ENCODE assay signal across 8 cellular contexts in the genomic region with DNA sequence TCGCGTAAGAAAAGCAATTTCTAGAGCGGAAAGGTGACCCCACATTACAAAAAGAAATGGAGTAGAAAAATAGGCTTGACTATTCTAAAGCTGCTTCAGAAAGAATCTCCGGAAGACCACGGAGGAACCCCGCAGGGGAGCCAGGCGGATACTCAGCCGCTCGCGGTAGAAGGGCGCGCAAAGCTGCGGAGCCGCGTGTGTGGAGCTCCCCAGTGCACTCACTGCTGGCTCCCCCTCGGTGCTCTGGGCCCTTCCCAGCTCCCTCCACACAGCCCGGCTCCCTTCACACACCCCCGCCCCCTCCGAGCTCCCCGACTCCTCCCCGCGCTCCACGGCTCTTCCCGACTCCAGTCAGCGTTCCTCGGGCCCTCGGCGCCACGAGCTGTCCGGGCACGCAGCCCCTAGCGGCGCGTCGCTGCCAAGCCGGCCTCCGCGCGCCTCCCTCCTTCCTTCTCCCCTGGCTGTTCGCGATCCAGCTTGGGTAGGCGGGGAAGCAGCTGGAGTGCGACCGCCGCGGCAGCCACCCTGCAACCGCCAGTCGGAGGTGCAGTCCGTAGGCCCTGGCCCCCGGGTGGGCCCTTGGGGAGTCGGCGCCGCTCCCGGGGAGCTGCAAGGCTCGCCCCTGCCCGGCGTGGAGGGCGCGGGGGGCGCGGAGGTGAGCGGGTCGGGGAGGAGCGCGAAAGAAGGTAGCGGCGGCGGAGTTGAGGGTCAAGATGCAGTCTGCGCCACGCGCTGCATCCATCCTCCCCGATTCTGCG. TPM values are rescaled to one million over a fixed set of nuclear protein-coding genes. Genes with fewer than 3 reads are reported as not detected.
DNase-seq lines count a peak whose midpoint lies in the region; ATAC-seq and TF ChIP-seq lines count a peak whose summit lies in the region.

A gene (plus strand): TSS at position 350 of the 758 bp plus-strand sequence. CDS start 13,343 bp downstream, outside the sequence.

- H3K4me3 Mint-ChIP-seq in brain: peak within 1 kb of the TSS in 4 of 5 experiments; percentile 83 to 88 (median 84)

- H3K27ac Mint-ChIP-seq in brain: peak within 1 kb of the TSS in 4 of 5 experiments; percentile 7 to 74 (median 59)

- peaks cover 4% of the 10 kb centered on the region for H3K36me3 Mint-ChIP-seq in brain

- H3K4me1 Mint-ChIP-seq in brain: peaks cover 11% of the 10 kb centered on the region

- TF ChIP-seq CTCF in GM20000 (IDR thresholded peaks at IDR 0.05; ENCODE audit: extremely low read depth, missing control alignments) (peak; percentile 45), brain (conservative IDR thresholded peaks at IDR 0.05) (peak; percentile 52 to 81)

- DNase-seq in DMS153 treated with DMSO at 0.1 percent for 48 hours (lab: John Stamatoyannopoulos, UW; ENCODE audit: unreplicated experiment): peak; percentile 36
- peak; percentile 73 for DNase-seq in GM20000 (ENCODE audit: low spot score)
- peak; percentile 95 for DNase-seq in NOMO-1 treated with dmso at 0.1 percent for 144 hours (lab: John Stamatoyannopoulos, UW; ENCODE audit: unreplicated experiment)
- DNase-seq in iPS DF 19.7 (ENCODE audit: low read depth, low spot score): peak; percentile 72
- DNase-seq in retina: peak; percentile 95
- no peak for DNase-seq in effector CD8-positive, alpha-beta T cell (lab: John Stamatoyannopoulos, UW)

- no peaks in the 10 kb centered on the region for H3K9me3 Mint-ChIP-seq in brain

- ATAC-seq in HG03565 (IDR thresholded peaks at IDR 0.05; ENCODE audit: unreplicated experiment): peak; percentile 81

- peaks cover 13% of the 10 kb centered on the region for H3K27me3 Mint-ChIP-seq in brain

RNA-seq across cellular contexts. Expression of the gene that starts here (rescaled TPM):
- 2.1 TPM for polyA plus RNA-seq in brain (ENCODE audit: insufficient read depth, low read depth, low replicate concordance)
